8 cellular contexts compared by ENCODE assay signal in genomic region chr1:56584910-56585528, GRCh38. TPM values are rescaled to one million over a fixed set of nuclear protein-coding genes. Genes with fewer than 3 reads are reported as not detected.
A peak's percentile ranks its signal among the peaks of the same experiment; 100 is the strongest.
DNase-seq lines count a peak whose midpoint lies in the region; ATAC-seq, FAIRE-seq and TF ChIP-seq lines count a peak whose summit lies in the region.

No MANE protein-coding gene starts in this region.

- no peaks in the 10 kb centered on the region for H3K9me3 Mint-ChIP-seq in activated CD8-positive, alpha-beta T cell treated with anti-CD3 and anti-CD28 coated beads for 36 hours
- H3K9me3 Mint-ChIP-seq in activated CD8-positive, alpha-beta T cell treated with anti-CD3 and anti-CD28 coated beads, Interleukin-2, amount 10 ng/mL, durations not matched to agents 7 days and 5 days (ENCODE audit: insufficient read depth): no peaks in the 10 kb centered on the region

- H3K4me3 ChIP-seq in NB4 (ENCODE audit: low read depth, low read length) (no peak overlapping the region), retinal pigment epithelial cell (ENCODE audit: low read length) (no peak overlapping the region)

- no peak overlapping the region for H3K27ac Mint-ChIP-seq in activated CD8-positive, alpha-beta T cell treated with anti-CD3 and anti-CD28 coated beads for 36 hours
- no peak overlapping the region for H3K27ac Mint-ChIP-seq in activated CD8-positive, alpha-beta T cell treated with anti-CD3 and anti-CD28 coated beads, Interleukin-2, amount 10 ng/mL, durations not matched to agents 7 days and 5 days

- peaks cover 17% of the 10 kb centered on the region for H3K27me3 Mint-ChIP-seq in activated CD8-positive, alpha-beta T cell treated with anti-CD3 and anti-CD28 coated beads for 36 hours
- H3K27me3 Mint-ChIP-seq in activated CD8-positive, alpha-beta T cell treated with anti-CD3 and anti-CD28 coated beads, Interleukin-2, amount 10 ng/mL, durations not matched to agents 7 days and 5 days (ENCODE audit: low read depth): peaks cover 8% of the 10 kb centered on the region

- intact Hi-C loops in activated CD8-positive, alpha-beta T cell treated with anti-CD3 and anti-CD28 coated beads for 36 hours (cut with micrococcal nuclease): loop anchor here (10.0 kb wide), 1 partner anchor 1300 kb away; no protein-coding TSS in a partner anchor

- POLR2A ChIA-PET in activated CD8-positive, alpha-beta T cell treated with anti-CD3 and anti-CD28 coated beads for 36 hours (lab: Charles Lee): interaction anchor here (0.6 kb wide), 1 partner anchor 258 kb away, joined by 3 read pairs; no protein-coding TSS in a partner anchor
- POLR2A ChIA-PET in activated CD8-positive, alpha-beta T cell treated with anti-CD3 and anti-CD28 coated beads, Interleukin-2, amount 10 ng/mL, durations not matched to agents 7 days and 5 days (lab: Charles Lee): no interaction called here

- no peaks in the 10 kb centered on the region for H3K36me3 Mint-ChIP-seq in activated CD8-positive, alpha-beta T cell treated with anti-CD3 and anti-CD28 coated beads for 36 hours (ENCODE audit: low read depth)
- no peaks in the 10 kb centered on the region for H3K36me3 Mint-ChIP-seq in activated CD8-positive, alpha-beta T cell treated with anti-CD3 and anti-CD28 coated beads, Interleukin-2, amount 10 ng/mL, durations not matched to agents 7 days and 5 days (ENCODE audit: low read depth)

- CTCF ChIA-PET in activated CD8-positive, alpha-beta T cell treated with anti-CD3 and anti-CD28 coated beads for 36 hours (lab: Charles Lee): interaction anchor here (0.8 to 1.9 kb wide), 12 partner anchors 8 to 1301 kb away, joined by 3 to 6 read pairs (median 4); no protein-coding TSS in a partner anchor
- CTCF ChIA-PET in activated CD8-positive, alpha-beta T cell treated with anti-CD3 and anti-CD28 coated beads, Interleukin-2, amount 10 ng/mL, durations not matched to agents 7 days and 5 days (lab: Charles Lee): interaction anchor here (0.6 to 3.6 kb wide), 15 partner anchors 9 to 1640 kb away, joined by 3 to 12 read pairs (median 4); no protein-coding TSS in a partner anchor

- peak; percentile 71 for TF ChIP-seq CTCF in activated CD8-positive, alpha-beta T cell treated with anti-CD3 and anti-CD28 coated beads for 36 hours (IDR thresholded peaks at IDR 0.05)
- TF ChIP-seq CTCF in NB4 (IDR thresholded peaks at IDR 0.05; ENCODE audit: low read depth, low read length): peak; percentile 61
- peak; percentile 79 for TF ChIP-seq CTCF in retinal pigment epithelial cell (conservative IDR thresholded peaks at IDR 0.05; ENCODE audit: low read depth, low read length)

- no peak overlapping the region for H3K4me3 Mint-ChIP-seq in activated CD8-positive, alpha-beta T cell treated with anti-CD3 and anti-CD28 coated beads for 36 hours
- no peak overlapping the region for H3K4me3 Mint-ChIP-seq in activated CD8-positive, alpha-beta T cell treated with anti-CD3 and anti-CD28 coated beads, Interleukin-2, amount 10 ng/mL, durations not matched to agents 7 days and 5 days

- no peaks in the 10 kb centered on the region for H3K4me1 Mint-ChIP-seq in activated CD8-positive, alpha-beta T cell treated with anti-CD3 and anti-CD28 coated beads for 36 hours (ENCODE audit: low read depth)
- H3K4me1 Mint-ChIP-seq in activated CD8-positive, alpha-beta T cell treated with anti-CD3 and anti-CD28 coated beads, Interleukin-2, amount 10 ng/mL, durations not matched to agents 7 days and 5 days (ENCODE audit: low read depth): no peaks in the 10 kb centered on the region

- ATAC-seq in activated CD8-positive, alpha-beta T cell treated with anti-CD3 and anti-CD28 coated beads for 36 hours: no peak
- no peak for ATAC-seq in activated CD8-positive, alpha-beta T cell treated with anti-CD3 and anti-CD28 coated beads, Interleukin-2, amount 10 ng/mL, durations not matched to agents 7 days and 5 days
- no peak for ATAC-seq in HG03520 (IDR thresholded peaks at IDR 0.05; ENCODE audit: unreplicated experiment)
- ATAC-seq in GM18505 (IDR thresholded peaks at IDR 0.05; ENCODE audit: unreplicated experiment): no peak

- peak; percentile 71 for FAIRE-seq in TTC549 (lab: Jason Lieb, UNC)

- DNase-seq in activated CD8-positive, alpha-beta T cell treated with anti-CD3 and anti-CD28 coated beads for 36 hours: no peak
- no peak for DNase-seq in activated CD8-positive, alpha-beta T cell treated with anti-CD3 and anti-CD28 coated beads, Interleukin-2, amount 10 ng/mL, durations not matched to agents 7 days and 5 days
- peak; percentile 46 for DNase-seq in NB4 (ENCODE audit: low read depth)
- peak; percentile 56 for DNase-seq in glomerular visceral epithelial cell (ENCODE audit: extremely low spot score)
- no peak for DNase-seq in retinal pigment epithelial cell (ENCODE audit: low read depth)

- TF ChIP-seq POLR2A in NB4 (IDR thresholded peaks at IDR 0.05; ENCODE audit: extremely low read depth, insufficient read length): no peak
- TF ChIP-seq POLR2A in GM18505 (IDR thresholded peaks at IDR 0.05; ENCODE audit: borderline replicate concordance, extremely low read depth, insufficient read depth, insufficient read length): no peak

RNA-seq across cellular contexts. Expression of gene PLPP3, which starts 5.7 kb away (rescaled TPM):
- total RNA-seq in activated CD8-positive, alpha-beta T cell treated with anti-CD3 and anti-CD28 coated beads for 36 hours: not detected
- total RNA-seq in activated CD8-positive, alpha-beta T cell treated with anti-CD3 and anti-CD28 coated beads, Interleukin-2, amount 10 ng/mL, durations not matched to agents 7 days and 5 days: not detected

Comparison
In these comparisons a context has a peak if more than half of its experiments do, and no peak if none do; other contexts are left out.
1. DNase-seq: peak in NB4 (single experiment) and glomerular visceral epithelial cell (single experiment); none in activated CD8-positive, alpha-beta T cell treated with anti-CD3 and anti-CD28 coated beads for 36 hours (single experiment), activated CD8-positive, alpha-beta T cell treated with anti-CD3 and anti-CD28 coated beads, Interleukin-2, amount 10 ng/mL, durations not matched to agents 7 days and 5 days (single experiment) and retinal pigment epithelial cell (single experiment).
2. Peak in every context shown above with its lines, with median percentiles within 50 percentile points of each other: CTCF ChIP-seq.